ENCODE assay signal across 12 cellular contexts in genomic region chr16:85674418-85674755, GRCh38. TPM values are rescaled to one million over a fixed set of nuclear protein-coding genes. Genes with fewer than 3 reads are reported as not detected.
A peak's percentile ranks its signal among the peaks of the same experiment; 100 is the strongest.
DNase-seq lines count a peak whose midpoint lies in the region; ATAC-seq and TF ChIP-seq lines count a peak whose summit lies in the region.
"Had no signal": no experiment of that assay in that cellular context is flagged by ENCODE, and none has a peak within 500 bp of the region (broad histone marks: within the 10 kb centered on the region; RNA-seq: fewer than 3 reads in every experiment).

No MANE protein-coding gene starts in this region.

- peak overlapping the region; percentile 67 for H3K27ac ChIP-seq in 22Rv1
- no peak overlapping the region for H3K27ac ChIP-seq in CD4-positive, CD25-positive, alpha-beta regulatory T cell (ENCODE audit: insufficient read depth, low read length, poor library complexity, severe bottlenecking)
- peak overlapping the region; percentile 65 to 95 (median 83) for H3K27ac ChIP-seq in adrenal gland
- H3K27ac ChIP-seq: uterus had no signal

- peaks cover 0 to 5% (median 2%) of the 10 kb centered on the region in 4 donors for H3K4me1 Mint-ChIP-seq in CD4-positive, CD25-positive, alpha-beta regulatory T cell
- peaks cover 0 to 4% (median 0%) of the 10 kb centered on the region in 3 donors for H3K4me1 Mint-ChIP-seq in naive B cell
- H3K4me1 Mint-ChIP-seq in endothelial cell (ENCODE audit: unreplicated experiment), result no peaks in the 10 kb centered on the region
- H3K4me1 Mint-ChIP-seq: stimulated activated memory B cell treated with anti-CD40 and anti-IgM and Interleukin-4, amounts not matched to agents 10 μg/mL and 1 μg/mL and 100 μg/mL, for 72 hours had no signal

- no peak for ATAC-seq in CD4-positive, CD25-positive, alpha-beta regulatory T cell (ENCODE audit: low read depth in 2 of 2)
- ATAC-seq in naive B cell (ENCODE audit: low read depth in 2 of 2), result no peak
- ATAC-seq in activated CD4-positive, CD25-positive, alpha-beta regulatory T cell treated with anti-CD3 and anti-CD28 coated beads, Interleukin-2, amount 50 U/mL, for 24 hours, result no peak
- ATAC-seq: stimulated activated memory B cell treated with anti-CD40 and anti-IgM and Interleukin-4, amounts not matched to agents 10 μg/mL and 1 μg/mL and 100 μg/mL, for 72 hours had no signal

- peaks cover 29% of the 10 kb centered on the region for H3K36me3 Mint-ChIP-seq in CD4-positive, CD25-positive, alpha-beta regulatory T cell
- H3K36me3 Mint-ChIP-seq in naive B cell, result peaks cover 9 to 26% of the 10 kb centered on the region in 2 donors
- peaks cover 4% of the 10 kb centered on the region for H3K36me3 Mint-ChIP-seq in endothelial cell (ENCODE audit: low read depth, unreplicated experiment)

- intact Hi-C loops in adrenal gland (cut with DNase I), result no loop called here

- no peaks in the 10 kb centered on the region for H3K4me1 ChIP-seq in CD4-positive, CD25-positive, alpha-beta regulatory T cell (ENCODE audit: control insufficient read depth, insufficient read depth, low read length, poor library complexity, severe bottlenecking)
- peaks cover 15 to 25% of the 10 kb centered on the region in 2 donors for H3K4me1 ChIP-seq in adrenal gland (replicated peaks in 1 of 2)
- H3K4me1 ChIP-seq: uterus had no signal

- TF ChIP-seq POLR2A in adrenal gland (IDR thresholded peaks at IDR 0.05), result no peak

- H3K27me3 Mint-ChIP-seq in CD4-positive, CD25-positive, alpha-beta regulatory T cell, result no peaks in the 10 kb centered on the region
- H3K27me3 Mint-ChIP-seq in naive B cell (no peaks in the 10 kb centered on the region), endothelial cell (ENCODE audit: unreplicated experiment) (no peaks in the 10 kb centered on the region)
- H3K27me3 Mint-ChIP-seq: stimulated activated memory B cell treated with anti-CD40 and anti-IgM and Interleukin-4, amounts not matched to agents 10 μg/mL and 1 μg/mL and 100 μg/mL, for 72 hours had no signal

- H3K9me3 Mint-ChIP-seq in CD4-positive, CD25-positive, alpha-beta regulatory T cell, result no peaks in the 10 kb centered on the region
- H3K9me3 Mint-ChIP-seq in naive B cell (no peaks in the 10 kb centered on the region), endothelial cell (ENCODE audit: unreplicated experiment) (no peaks in the 10 kb centered on the region)
- H3K9me3 Mint-ChIP-seq: stimulated activated memory B cell treated with anti-CD40 and anti-IgM and Interleukin-4, amounts not matched to agents 10 μg/mL and 1 μg/mL and 100 μg/mL, for 72 hours had no signal

- TF ChIP-seq CTCF in 22Rv1 (IDR thresholded peaks at IDR 0.05) (no peak), adrenal gland (IDR thresholded peaks at IDR 0.05) (no peak), endothelial cell (IDR thresholded peaks at IDR 0.05; ENCODE audit: unreplicated experiment) (no peak)

- peak overlapping the region in 2 of 3 donors; percentile 68 to 85 for H3K27ac Mint-ChIP-seq in CD4-positive, CD25-positive, alpha-beta regulatory T cell
- peak overlapping the region in 4 of 6 donors; percentile 63 to 83 (median 74) for H3K27ac Mint-ChIP-seq in naive B cell
- no peak overlapping the region for H3K27ac Mint-ChIP-seq in endothelial cell (ENCODE audit: unreplicated experiment)

- no peak overlapping the region for H3K4me3 Mint-ChIP-seq in CD4-positive, CD25-positive, alpha-beta regulatory T cell
- H3K4me3 Mint-ChIP-seq in naive B cell (no peak overlapping the region), endothelial cell (ENCODE audit: unreplicated experiment) (no peak overlapping the region)
- H3K4me3 Mint-ChIP-seq: stimulated activated memory B cell treated with anti-CD40 and anti-IgM and Interleukin-4, amounts not matched to agents 10 μg/mL and 1 μg/mL and 100 μg/mL, for 72 hours had no signal

- no peaks in the 10 kb centered on the region for H3K9me3 ChIP-seq in CD4-positive, CD25-positive, alpha-beta regulatory T cell (ENCODE audit: control insufficient read depth in 2 of 2, low read length in 2 of 2)
- H3K9me3 ChIP-seq in adrenal gland (replicated peaks in 1 of 3), result no peaks in the 10 kb centered on the region
- H3K9me3 ChIP-seq: uterus had no signal

- no peak overlapping the region for H3K4me3 ChIP-seq in CD4-positive, CD25-positive, alpha-beta regulatory T cell (ENCODE audit: low read depth, low read length)
- no peak overlapping the region for H3K4me3 ChIP-seq in adrenal gland
- H3K4me3 ChIP-seq: uterus had no signal

- H3K36me3 ChIP-seq in CD4-positive, CD25-positive, alpha-beta regulatory T cell (ENCODE audit: control insufficient read depth, insufficient read depth, low read length), result peaks cover 44% of the 10 kb centered on the region
- peaks cover 0 to 54% of the 10 kb centered on the region in 2 donors for H3K36me3 ChIP-seq in adrenal gland (replicated peaks in 1 of 2)
- H3K36me3 ChIP-seq: uterus had no signal

- no peaks in the 10 kb centered on the region for H3K27me3 ChIP-seq in CD4-positive, CD25-positive, alpha-beta regulatory T cell (ENCODE audit: control insufficient read depth, insufficient read depth, low read length)
- no peaks in the 10 kb centered on the region for H3K27me3 ChIP-seq in adrenal gland
- H3K27me3 ChIP-seq: uterus had no signal

- DNase-seq in CD4-positive, CD25-positive, alpha-beta regulatory T cell, result no peak
- no peak for DNase-seq in adrenal gland
- no peak for DNase-seq in naive B cell
- DNase-seq in hippocampal formation (lab: John Stamatoyannopoulos, UW), result no peak
- no peak for DNase-seq in foreskin melanocyte
- DNase-seq in endothelial cell (ENCODE audit: low spot score), result no peak
- DNase-seq: activated T-cell treated with anti-CD3 and anti-CD28 coated beads, Interleukin-2, amount 50 U/mL, for 48 hours; NCI-H226; uterus had no signal

- WGBS in adrenal gland, 4 donors, result 42 to 57% (median 49%) methylated on average over 4 of the region's 4 CpGs

RNA-seq across cellular contexts. Expression of gene GINS2, which starts 14.4 kb away (rescaled TPM):
- total RNA-seq in CD4-positive, CD25-positive, alpha-beta regulatory T cell, result 2.9 TPM
- 1 to 10 TPM; 3.4 to 5.1 (median 4.3) TPM for polyA plus RNA-seq in CD4-positive, CD25-positive, alpha-beta regulatory T cell
- total RNA-seq in adrenal gland, result 1 to 10 TPM in 6 of 8 donors, under 1 TPM in 2; 0.06 to 2.6 (median 1.7) TPM
- polyA plus RNA-seq in adrenal gland, result 1 to 10 TPM in 1 of 3 donors, under 1 TPM in 2; 0.72 to 1.2 (median 0.88) TPM
- 1 to 10 TPM in 4 of 6 donors, under 1 TPM in 1, not detected in 1; 0.54 to 2.0 (median 1.3) TPM for polyA plus RNA-seq in naive B cell (ENCODE audit: low read depth in 6 of 6)
- total RNA-seq in endothelial cell (ENCODE audit: unreplicated experiment), result 9.1 TPM
